ENCODE assay signal across 1 cellular context in genomic region chr3:58135712-58136543, GRCh38.
TF ChIP-seq lines count a peak whose summit lies in the region.

No MANE protein-coding gene starts in this region.

TF ChIP-seq in GM23338, 12 proteins besides CTCF, POLR2A, EP300 and RAD21 (continued from another document):
- TF ChIP-seq STAT1 (IDR thresholded peaks at IDR 0.05; ENCODE audit: unreplicated experiment) (no peak), JUNB (IDR thresholded peaks at IDR 0.05; ENCODE audit: unreplicated experiment) (no peak), ETS1 (IDR thresholded peaks at IDR 0.05) (no peak), CREB1 (CRISPR knock-in tag; IDR thresholded peaks at IDR 0.05; ENCODE audit: low read depth) (no peak), ZNF114 (CRISPR knock-in tag; IDR thresholded peaks at IDR 0.05) (no peak)
